Comparison of ENCODE assay signal across 8 cellular contexts in genomic region chr22:19292262-19293230, GRCh38. TPM values are rescaled to one million over a fixed set of nuclear protein-coding genes. Genes with fewer than 3 reads are reported as not detected.
DNase-seq lines count a peak whose midpoint lies in the region; ATAC-seq lines count a peak whose summit lies in the region.

No MANE protein-coding gene starts in this region.

- H3K27ac ChIP-seq in HUES48 (ENCODE audit: low read depth, low read length) (no peak overlapping the region), rectal smooth muscle tissue (ENCODE audit: low read depth, low read length) (no peak overlapping the region)

- H3K9me3 Mint-ChIP-seq in activated CD4-positive, alpha-beta T cell treated with anti-CD3 and anti-CD28 coated beads, Interleukin-2, amount 10 ng/mL, durations not matched to agents 7 days and 5 days: no peaks in the 10 kb centered on the region

- H3K4me3 ChIP-seq in HUES48 (ENCODE audit: low read depth, low read length) (peak overlapping the region; percentile 68), rectal smooth muscle tissue (ENCODE audit: low read length) (peak overlapping the region; percentile 75)

- intact Hi-C loops in Right ventricle myocardium inferior (cut with DNase I): loop anchor here (5.0 kb wide), 2 partner anchors 140 to 185 kb away; partner anchors contain the start of genes CDC45, HIRA, MRPL40 and UFD1

- POLR2A ChIA-PET in activated CD4-positive, alpha-beta T cell treated with anti-CD3 and anti-CD28 coated beads, Interleukin-2, amount 10 ng/mL, durations not matched to agents 7 days and 5 days (lab: Charles Lee): no interaction called here

- H3K4me3 Mint-ChIP-seq in activated CD4-positive, alpha-beta T cell treated with anti-CD3 and anti-CD28 coated beads, Interleukin-2, amount 10 ng/mL, durations not matched to agents 7 days and 5 days: peak overlapping the region; percentile 84

- no peaks in the 10 kb centered on the region for H3K36me3 ChIP-seq in HUES48 (ENCODE audit: control insufficient read depth, insufficient read depth, low read length)
- H3K36me3 ChIP-seq in rectal smooth muscle tissue (ENCODE audit: control insufficient read depth, insufficient read depth, low read length): no peaks in the 10 kb centered on the region

- no peaks in the 10 kb centered on the region for H3K9me3 ChIP-seq in HUES48 (ENCODE audit: control insufficient read depth, insufficient read depth, low read length)

- peak overlapping the region; percentile 45; the same call in 1 of the 2 replicates for H3K9ac ChIP-seq in HUES48 (ENCODE audit: low read depth, low read length)
- peak overlapping the region; percentile 29 for H3K9ac ChIP-seq in rectal smooth muscle tissue (ENCODE audit: low read length)

- H3K4me1 ChIP-seq in HUES48 (ENCODE audit: control insufficient read depth, insufficient read depth, low read length) (peaks cover 30% of the 10 kb centered on the region), rectal smooth muscle tissue (ENCODE audit: control insufficient read depth, insufficient read depth, low read length) (no peaks in the 10 kb centered on the region)

- ATAC-seq in Right ventricle myocardium inferior: peak; percentile 30

- H3K27ac Mint-ChIP-seq in activated CD4-positive, alpha-beta T cell treated with anti-CD3 and anti-CD28 coated beads, Interleukin-2, amount 10 ng/mL, durations not matched to agents 7 days and 5 days: peak overlapping the region; percentile 81

- H3K27me3 ChIP-seq in HUES48 (ENCODE audit: control insufficient read depth, insufficient read depth, low read length): peaks cover 17% of the 10 kb centered on the region
- no peaks in the 10 kb centered on the region for H3K27me3 ChIP-seq in rectal smooth muscle tissue (ENCODE audit: control insufficient read depth, insufficient read depth, low read length)

- CTCF ChIA-PET in activated CD4-positive, alpha-beta T cell treated with anti-CD3 and anti-CD28 coated beads, Interleukin-2, amount 10 ng/mL, durations not matched to agents 7 days and 5 days (lab: Charles Lee): interaction anchor here (0.6 to 1.1 kb wide), 2 partner anchors 9 to 168 kb away, joined by 3 read pairs; no protein-coding TSS in a partner anchor

- peaks cover 27% of the 10 kb centered on the region for H3K4me1 Mint-ChIP-seq in activated CD4-positive, alpha-beta T cell treated with anti-CD3 and anti-CD28 coated beads, Interleukin-2, amount 10 ng/mL, durations not matched to agents 7 days and 5 days

- H3K27me3 Mint-ChIP-seq in activated CD4-positive, alpha-beta T cell treated with anti-CD3 and anti-CD28 coated beads, Interleukin-2, amount 10 ng/mL, durations not matched to agents 7 days and 5 days: peaks cover 43% of the 10 kb centered on the region

- no peaks in the 10 kb centered on the region for H3K36me3 Mint-ChIP-seq in activated CD4-positive, alpha-beta T cell treated with anti-CD3 and anti-CD28 coated beads, Interleukin-2, amount 10 ng/mL, durations not matched to agents 7 days and 5 days (ENCODE audit: low read depth)

- DNase-seq in NCI-H1417 (lab: John Stamatoyannopoulos, UW) (peak; percentile 11 to 59 (median 44)), NCI-H1417 treated with DMSO at 0.1 percent for 48 hours (lab: John Stamatoyannopoulos, UW) (no peak), Right ventricle myocardium inferior (ENCODE audit: missing footprints) (peak; percentile 69), DMS79 treated with DMSO at 0.1 percent for 48 hours (lab: John Stamatoyannopoulos, UW) (no peak), occipital lobe (lab: John Stamatoyannopoulos, UW) (no peak)
- no peak for DNase-seq in activated CD4-positive, alpha-beta T cell treated with anti-CD3 and anti-CD28 coated beads, Interleukin-2, amount 10 ng/mL, durations not matched to agents 7 days and 5 days

RNA-seq across cellular contexts. Expression of gene CLTCL1, which starts 1.0 kb away (rescaled TPM):
- total RNA-seq in activated CD4-positive, alpha-beta T cell treated with anti-CD3 and anti-CD28 coated beads, Interleukin-2, amount 10 ng/mL, durations not matched to agents 7 days and 5 days: under 1 TPM; 0.62 to 0.69 TPM
- total RNA-seq in Right ventricle myocardium inferior (8.3 TPM), occipital lobe (11.1 TPM)

Comparison
In these comparisons a context has a peak if more than half of its experiments do, and no peak if none do; other contexts are left out.
1. DNase-seq: peak in NCI-H1417 (3 of 3) and Right ventricle myocardium inferior (single experiment); none in NCI-H1417 treated with DMSO at 0.1 percent for 48 hours (single experiment), activated CD4-positive, alpha-beta T cell treated with anti-CD3 and anti-CD28 coated beads, Interleukin-2, amount 10 ng/mL, durations not matched to agents 7 days and 5 days (single experiment), DMS79 treated with DMSO at 0.1 percent for 48 hours (single experiment) and occipital lobe (single experiment).